Comparison of ENCODE assay signal across 8 cellular contexts in genomic region chr1:117929340-117930172, GRCh38. TPM values are rescaled to one million over a fixed set of nuclear protein-coding genes. Genes with fewer than 3 reads are reported as not detected.
A peak's percentile ranks its signal among the peaks of the same experiment; 100 is the strongest.
DNase-seq lines count a peak whose midpoint lies in the region; ATAC-seq and TF ChIP-seq lines count a peak whose summit lies in the region.

GDAP2 (minus strand) TSS chr1:117929621; CDS start chr1:117920357, 9,264 bp downstream.
WDR3 (plus strand) TSS chr1:117929739; CDS start chr1:117933320, 3,581 bp downstream.

- TF ChIP-seq POLR2A in tibial nerve (IDR thresholded peaks at IDR 0.05): peak in 1 of 2 donors; percentile 55

- TF ChIP-seq EP300 in tibial nerve (IDR thresholded peaks at IDR 0.05): peak in 1 of 2 donors; percentile 67

- H3K4me1 ChIP-seq in adipocyte (ENCODE audit: control insufficient read depth, insufficient read depth, low read length): peaks cover 50% of the 10 kb centered on the region
- peaks cover 19% of the 10 kb centered on the region for H3K4me1 ChIP-seq in cardiac muscle cell (ENCODE audit: low read depth)
- peaks cover 7% of the 10 kb centered on the region for H3K4me1 ChIP-seq in parathyroid adenoma
- peaks cover 0 to 45% (median 21%) of the 10 kb centered on the region in 4 donors for H3K4me1 ChIP-seq in tibial nerve

- peak; percentile 97 for ATAC-seq in HG02798 (IDR thresholded peaks at IDR 0.05; ENCODE audit: poor library complexity, unreplicated experiment)

- H3K27me3 ChIP-seq in adipocyte (replicated peaks; ENCODE audit: control insufficient read depth, insufficient read depth, low read length) (no peaks in the 10 kb centered on the region), cardiac muscle cell (no peaks in the 10 kb centered on the region), parathyroid adenoma (ENCODE audit: control insufficient read depth, insufficient read depth, low read length) (no peaks in the 10 kb centered on the region), tibial nerve (no peaks in the 10 kb centered on the region)

- H3K79me2 ChIP-seq in parathyroid adenoma: peaks cover 16% of the 10 kb centered on the region

- TF ChIP-seq CTCF in GM12875 (IDR thresholded peaks at IDR 0.05; ENCODE audit: borderline replicate concordance, insufficient read depth, low read depth, low read length) (no peak), cardiac muscle cell (IDR thresholded peaks at IDR 0.05; ENCODE audit: low read depth, low read length) (no peak), parathyroid adenoma (IDR thresholded peaks at IDR 0.05) (no peak), tibial nerve (IDR thresholded peaks at IDR 0.05) (peak in 1 of 5 experiments; percentile 24)

- H3K9me3 ChIP-seq in adipocyte (ENCODE audit: control insufficient read depth, low read length): no peaks in the 10 kb centered on the region
- no peaks in the 10 kb centered on the region for H3K9me3 ChIP-seq in cardiac muscle cell (ENCODE audit: low read depth)
- H3K9me3 ChIP-seq in parathyroid adenoma (ENCODE audit: control insufficient read depth, low read length): no peaks in the 10 kb centered on the region
- H3K9me3 ChIP-seq in tibial nerve: no peaks in the 10 kb centered on the region

- H3K9ac ChIP-seq in adipocyte (ENCODE audit: low read length) (peak within 1 kb of the TSS; percentile 95), parathyroid adenoma (peak within 1 kb of the TSS; percentile 28)

- DNase-seq in NCI-H1436 (lab: John Stamatoyannopoulos, UW) (peak; percentile 95), T follicular helper cell (ENCODE audit: low read depth) (peak; percentile 93), adipocyte (ENCODE audit: low read depth) (peak; percentile 99), cardiac muscle cell (ENCODE audit: low read depth in 1 of 2, low spot score in 1 of 2) (peak; percentile 97 to 99), tibial nerve (ENCODE audit: low spot score in 2 of 2) (peak; percentile 86 to 93)

- H3K27ac ChIP-seq in cardiac muscle cell (peak within 1 kb of the TSS; percentile 78), parathyroid adenoma (peak within 1 kb of the TSS; percentile 64), tibial nerve (peak within 1 kb of the TSS; percentile 1 to 90 (median 86))

- WGBS in tibial nerve, 2 donors: 0% methylated on average over 29 to 53 of the region's 64 CpGs

- peak within 1 kb of the TSS; percentile 81 for H3K4me2 ChIP-seq in parathyroid adenoma (ENCODE audit: low read length)

- H3K36me3 ChIP-seq in adipocyte (ENCODE audit: control insufficient read depth, insufficient read depth, low read length, severe bottlenecking) (peaks cover 9% of the 10 kb centered on the region), cardiac muscle cell (peaks cover 6% of the 10 kb centered on the region), parathyroid adenoma (ENCODE audit: control insufficient read depth, insufficient read depth, low read length) (no peaks in the 10 kb centered on the region), tibial nerve (peaks cover 0 to 5% (median 0%) of the 10 kb centered on the region in 3 donors)

- peak within 1 kb of the TSS; percentile 91 for H2AFZ ChIP-seq in parathyroid adenoma

- peak within 1 kb of the TSS; percentile 95 for H3K4me3 ChIP-seq in GM12875 (ENCODE audit: low read depth, low read length)
- H3K4me3 ChIP-seq in adipocyte (ENCODE audit: low read length): peak within 1 kb of the TSS; percentile 98
- peak within 1 kb of the TSS; percentile 88 for H3K4me3 ChIP-seq in cardiac muscle cell
- H3K4me3 ChIP-seq in parathyroid adenoma (ENCODE audit: low read depth, low read length): peak within 1 kb of the TSS; percentile 91
- H3K4me3 ChIP-seq in tibial nerve: peak within 1 kb of the TSS; percentile 76 to 96 (median 87)

RNA-seq across cellular contexts. Expression of gene GDAP2, which starts in this region (rescaled TPM):
- total RNA-seq in cardiac muscle cell (5.7 and 16.5 TPM in 2 replicates), tibial nerve (10 to 100 TPM; 21.8 to 24.3 (median 22.8) TPM)
- 9.1 and 12.5 TPM in 2 replicates for polyA plus RNA-seq in cardiac muscle cell

RNA-seq across cellular contexts. Expression of gene WDR3, which starts in this region (rescaled TPM):
- total RNA-seq in cardiac muscle cell: 20.9 and 31.5 TPM in 2 replicates
- polyA plus RNA-seq in cardiac muscle cell: 20.8 and 23.3 TPM in 2 replicates
- total RNA-seq in tibial nerve: 10 to 100 TPM in 1 of 4 donors, 1 to 10 TPM in 3; 7.2 to 10.5 (median 7.7) TPM

Comparison
In these comparisons a context has a peak if more than half of its experiments do, and no peak if none do; other contexts are left out.
1. Peak in every context shown above with its lines: DNase-seq, ATAC-seq, H3K4me3 ChIP-seq and H3K27ac ChIP-seq.